In the genomic region with DNA sequence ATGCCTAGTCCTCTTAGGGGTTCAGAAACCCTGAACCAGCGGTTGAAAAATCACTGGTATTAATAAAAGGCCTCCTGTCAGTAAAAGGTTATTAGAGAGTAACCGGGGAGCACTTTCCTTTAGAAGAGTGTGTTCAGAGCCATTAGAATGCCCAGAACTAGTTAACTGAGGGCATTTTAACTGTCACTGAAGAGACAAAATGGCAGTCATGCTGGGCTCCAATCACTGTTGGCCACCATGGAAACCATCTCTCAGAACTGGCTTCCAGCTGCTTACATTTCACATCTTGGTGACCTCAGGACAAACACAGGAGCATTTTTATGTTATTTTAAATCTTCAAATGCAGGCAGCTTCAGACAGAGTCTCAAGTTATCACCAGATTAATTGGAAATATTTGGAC, we compare ENCODE assay signal across 26 cellular contexts. TPM values are rescaled to one million over a fixed set of nuclear protein-coding genes. Genes with fewer than 3 reads are reported as not detected.
"Had no signal": no experiment of that assay in that cellular context is flagged by ENCODE, and none has a peak within 500 bp of the region (broad histone marks: within the 10 kb centered on the region; RNA-seq: fewer than 3 reads in every experiment).

No MANE protein-coding gene starts in this region.

- H3K9me3 ChIP-seq: colonic mucosa, esophagus muscularis mucosa, esophagus squamous epithelium, gastrocnemius medialis, gastroesophageal sphincter, heart left ventricle, heart right ventricle had no signal

- H3K27ac ChIP-seq: colonic mucosa, coronary artery, dorsolateral prefrontal cortex, epithelial cell of prostate, esophagus muscularis mucosa, esophagus squamous epithelium, foreskin keratinocyte, gastrocnemius medialis, gastroesophageal sphincter, heart left ventricle, heart right ventricle had no signal

- H3K27me3 ChIP-seq: colonic mucosa, dorsolateral prefrontal cortex, esophagus muscularis mucosa, esophagus squamous epithelium, foreskin keratinocyte, gastrocnemius medialis, gastroesophageal sphincter, heart left ventricle, heart right ventricle had no signal

- DNase-seq: colonic mucosa; cortex of kidney; dermis blood vessel endothelial cell; dorsolateral prefrontal cortex; effector CD4-positive, alpha-beta T cell; effector CD8-positive, alpha-beta T cell; effector memory CD4-positive, alpha-beta T cell; effector memory CD8-positive, alpha-beta T cell; endodermal cell; erythroblast; esophagus squamous epithelium; foreskin fibroblast; foreskin keratinocyte; foreskin melanocyte; gastrocnemius medialis; glutamatergic neuron; head of caudate nucleus; heart left ventricle; heart right ventricle had no signal

- H3K36me3 ChIP-seq: colonic mucosa, esophagus muscularis mucosa, esophagus squamous epithelium, gastrocnemius medialis, gastroesophageal sphincter, heart left ventricle, heart right ventricle had no signal

- H3K4me3 ChIP-seq: colonic mucosa, coronary artery, dorsolateral prefrontal cortex, esophagus muscularis mucosa, esophagus squamous epithelium, gastrocnemius medialis, gastroesophageal sphincter, heart left ventricle, heart right ventricle had no signal

RNA-seq across cellular contexts. Expression of gene GDA, which starts 36.2 kb away (rescaled TPM):
- polyA plus RNA-seq: endothelial cell of umbilical vein, fibroblast of lung had no signal

RNA-seq across cellular contexts. Expression of gene C9orf57, which starts 52.7 kb away (rescaled TPM):
- polyA plus RNA-seq: endothelial cell of umbilical vein, esophagus, fibroblast of lung, foreskin keratinocyte, heart left ventricle, heart right ventricle had no signal
